33 cellular contexts compared by ENCODE assay signal in the genomic region with DNA sequence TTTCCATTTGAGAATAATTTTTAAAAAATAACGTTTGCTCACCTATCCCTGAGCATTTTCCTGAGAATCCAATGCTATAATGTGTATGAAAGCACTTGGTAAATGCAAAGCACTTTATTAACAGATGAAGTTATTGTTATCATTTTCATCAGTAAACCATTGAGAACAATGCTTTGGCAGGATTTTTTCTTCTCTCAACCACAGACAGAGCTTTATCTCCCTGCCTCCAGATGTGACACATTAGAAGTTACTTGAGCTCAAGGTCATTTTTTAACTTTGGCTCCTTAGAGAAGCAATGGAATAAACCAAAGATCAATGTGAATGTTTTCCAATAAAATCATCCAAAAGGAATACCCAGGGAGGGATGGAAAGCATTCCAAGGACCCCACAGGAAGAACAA.
"Had no signal": no experiment of that assay in that cellular context is flagged by ENCODE, and none has a peak within 500 bp of the region (broad histone marks: within the 10 kb centered on the region; RNA-seq: fewer than 3 reads in every experiment).

No MANE protein-coding gene starts in this region.

- H3K27ac Mint-ChIP-seq: activated CD4-positive, alpha-beta memory T cell treated with anti-CD3 and anti-CD28 coated beads for 36 hours; activated CD4-positive, alpha-beta T cell treated with anti-CD3 and anti-CD28 coated beads for 36 hours; activated CD4-positive, alpha-beta T cell treated with anti-CD3 and anti-CD28 coated beads, Interleukin-2, amount 10 ng/mL, durations not matched to agents 24 days and 14 days; activated CD8-positive, alpha-beta memory T cell treated with anti-CD3 and anti-CD28 coated beads, Interleukin-2, amount 10 ng/mL, durations not matched to agents 7 days and 5 days; activated CD8-positive, alpha-beta T cell treated with anti-CD3 and anti-CD28 coated beads, Interleukin-2, amount 10 ng/mL, durations not matched to agents 7 days and 5 days; activated naive CD4-positive, alpha-beta T cell treated with anti-CD3 and anti-CD28 coated beads for 36 hours; activated naive CD4-positive, alpha-beta T cell treated with anti-CD3 and anti-CD28 coated beads, Interleukin-2, amount 50 U/mL, for 72 hours; activated naive CD8-positive, alpha-beta T cell treated with anti-CD3 and anti-CD28 coated beads, Interleukin-2, amount 10 ng/mL, durations not matched to agents 7 days and 5 days; activated T-helper 1 cell treated with anti-CD3 and anti-CD28 coated beads, Interleukin-12 subunit alpha, Interleukin-12 subunit beta, Interleukin-2, Interleukin-4 antibody, amounts not matched to agents 30 ng/mL and 10 ng/mL and 1 ng/mL, durations not matched to agents 14 hours and 24 hours and 36 hours; activated T-helper 2 cell treated with anti-CD3 and anti-CD28 coated beads, Interferon-gamma antibody, Interleukin-2, Interleukin-4, amounts not matched to agents 10 μg/mL and 5 μg/mL and 100 μg/mL, durations not matched to agents 14 hours and 24 hours and 36 hours; brain; T-helper 17 cell; T-helper 2 cell treated with Interferon-gamma antibody and Interleukin-4, amounts not matched to agents 5 μg/mL and 100 μg/mL, for 36 hours had no signal

- H3K9me3 ChIP-seq: colonic mucosa, esophagus squamous epithelium, gastrocnemius medialis had no signal

- H3K36me3 ChIP-seq: ascending aorta, breast epithelium, cardiac muscle cell, colonic mucosa, esophagus squamous epithelium, gastrocnemius medialis, heart left ventricle had no signal

- H3K27me3 ChIP-seq: ascending aorta, breast epithelium, cardiac muscle cell, colonic mucosa, esophagus squamous epithelium, foreskin keratinocyte, gastrocnemius medialis, heart left ventricle had no signal

- H3K27ac ChIP-seq: ascending aorta, breast epithelium, cardiac muscle cell, colonic mucosa, esophagus squamous epithelium, foreskin keratinocyte, gastrocnemius medialis, heart left ventricle had no signal

- H3K4me3 Mint-ChIP-seq: activated CD4-positive, alpha-beta memory T cell treated with anti-CD3 and anti-CD28 coated beads for 36 hours; activated CD4-positive, alpha-beta T cell treated with anti-CD3 and anti-CD28 coated beads for 36 hours; activated CD4-positive, alpha-beta T cell treated with anti-CD3 and anti-CD28 coated beads, Interleukin-2, amount 10 ng/mL, durations not matched to agents 24 days and 14 days; activated CD8-positive, alpha-beta memory T cell treated with anti-CD3 and anti-CD28 coated beads, Interleukin-2, amount 10 ng/mL, durations not matched to agents 7 days and 5 days; activated CD8-positive, alpha-beta T cell treated with anti-CD3 and anti-CD28 coated beads, Interleukin-2, amount 10 ng/mL, durations not matched to agents 7 days and 5 days; activated naive CD4-positive, alpha-beta T cell treated with anti-CD3 and anti-CD28 coated beads for 36 hours; activated naive CD8-positive, alpha-beta T cell treated with anti-CD3 and anti-CD28 coated beads, Interleukin-2, amount 10 ng/mL, durations not matched to agents 7 days and 5 days; activated T-helper 1 cell treated with anti-CD3 and anti-CD28 coated beads, Interleukin-12 subunit alpha, Interleukin-12 subunit beta, Interleukin-2, Interleukin-4 antibody, amounts not matched to agents 30 ng/mL and 10 ng/mL and 1 ng/mL, durations not matched to agents 14 hours and 24 hours and 36 hours; brain; T-helper 17 cell; T-helper 2 cell treated with Interferon-gamma antibody and Interleukin-4, amounts not matched to agents 5 μg/mL and 100 μg/mL, for 36 hours had no signal

- H3K27me3 Mint-ChIP-seq: activated CD4-positive, alpha-beta memory T cell treated with anti-CD3 and anti-CD28 coated beads for 36 hours; activated CD4-positive, alpha-beta T cell treated with anti-CD3 and anti-CD28 coated beads for 36 hours; activated CD4-positive, alpha-beta T cell treated with anti-CD3 and anti-CD28 coated beads, Interleukin-2, amount 10 ng/mL, durations not matched to agents 24 days and 14 days; activated CD8-positive, alpha-beta memory T cell treated with anti-CD3 and anti-CD28 coated beads, Interleukin-2, amount 10 ng/mL, durations not matched to agents 7 days and 5 days; activated naive CD8-positive, alpha-beta T cell treated with anti-CD3 and anti-CD28 coated beads, Interleukin-2, amount 10 ng/mL, durations not matched to agents 7 days and 5 days; brain; T-helper 17 cell had no signal

- H3K4me1 ChIP-seq: ascending aorta, breast epithelium, colonic mucosa, gastrocnemius medialis had no signal

- DNase-seq: activated CD4-positive, alpha-beta memory T cell treated with anti-CD3 and anti-CD28 coated beads for 36 hours; activated CD4-positive, alpha-beta T cell treated with anti-CD3 and anti-CD28 coated beads for 36 hours; activated CD4-positive, alpha-beta T cell treated with anti-CD3 and anti-CD28 coated beads, Interleukin-2, amount 10 ng/mL, durations not matched to agents 24 days and 14 days; activated CD4-positive, CD25-positive, alpha-beta regulatory T cell; activated CD4-positive, CD25-positive, alpha-beta regulatory T cell treated with anti-CD3 and anti-CD28 coated beads, Interleukin-2, amount 50 U/mL, for 72 hours; activated CD8-positive, alpha-beta memory T cell treated with anti-CD3 and anti-CD28 coated beads, Interleukin-2, amount 10 ng/mL, durations not matched to agents 7 days and 5 days; activated CD8-positive, alpha-beta memory T cell treated with anti-CD3 and anti-CD28 coated beads, Interleukin-2, amount 50 U/mL, for 4 hours; activated CD8-positive, alpha-beta T cell treated with anti-CD3 and anti-CD28 coated beads, Interleukin-2, amount 10 ng/mL, durations not matched to agents 7 days and 5 days; activated effector memory CD4-positive, alpha-beta T cell treated with anti-CD3 and anti-CD28 coated beads, Interleukin-2, amount 50 U/mL, for 16 hours; activated naive CD4-positive, alpha-beta T cell treated with anti-CD3 and anti-CD28 coated beads for 36 hours; activated naive CD8-positive, alpha-beta T cell treated with anti-CD3 and anti-CD28 coated beads, Interleukin-2, amount 10 ng/mL, durations not matched to agents 7 days and 5 days; activated T-cell treated with anti-CD3 and anti-CD28 coated beads, Interleukin-2, amount 50 U/mL, for 1 hour; activated T-cell treated with anti-CD3 and anti-CD28 coated beads, Interleukin-2, amount 50 U/mL, for 48 hours; central memory CD4-positive, alpha-beta T cell; cerebellar nuclear complex; colonic mucosa; effector CD8-positive, alpha-beta T cell; esophagus squamous epithelium; foreskin keratinocyte; gastrocnemius medialis; glutamatergic neuron; heart left ventricle; T-helper 1 cell; T-helper 17 cell; T1000 had no signal

- H3K4me3 ChIP-seq: ascending aorta, breast epithelium, cardiac muscle cell, colonic mucosa, esophagus squamous epithelium, gastrocnemius medialis, heart left ventricle had no signal

- H3K36me3 Mint-ChIP-seq: activated naive CD8-positive, alpha-beta T cell treated with anti-CD3 and anti-CD28 coated beads, Interleukin-2, amount 10 ng/mL, durations not matched to agents 7 days and 5 days; brain had no signal

- H3K4me1 Mint-ChIP-seq: activated CD4-positive, alpha-beta T cell treated with anti-CD3 and anti-CD28 coated beads for 36 hours; activated CD8-positive, alpha-beta memory T cell treated with anti-CD3 and anti-CD28 coated beads, Interleukin-2, amount 10 ng/mL, durations not matched to agents 7 days and 5 days; activated naive CD8-positive, alpha-beta T cell treated with anti-CD3 and anti-CD28 coated beads, Interleukin-2, amount 10 ng/mL, durations not matched to agents 7 days and 5 days; brain; T-helper 17 cell had no signal

- ATAC-seq: activated CD4-positive, alpha-beta T cell treated with anti-CD3 and anti-CD28 coated beads for 36 hours; activated CD8-positive, alpha-beta memory T cell treated with anti-CD3 and anti-CD28 coated beads, Interleukin-2, amount 10 ng/mL, durations not matched to agents 7 days and 5 days; activated CD8-positive, alpha-beta T cell treated with anti-CD3 and anti-CD28 coated beads, Interleukin-2, amount 10 ng/mL, durations not matched to agents 7 days and 5 days; activated naive CD4-positive, alpha-beta T cell treated with anti-CD3 and anti-CD28 coated beads, Interleukin-2, amount 50 U/mL, for 72 hours; foreskin keratinocyte; gastrocnemius medialis; heart left ventricle; T-helper 17 cell had no signal
